ENCODE assay signal across 13 cellular contexts in the genomic region with DNA sequence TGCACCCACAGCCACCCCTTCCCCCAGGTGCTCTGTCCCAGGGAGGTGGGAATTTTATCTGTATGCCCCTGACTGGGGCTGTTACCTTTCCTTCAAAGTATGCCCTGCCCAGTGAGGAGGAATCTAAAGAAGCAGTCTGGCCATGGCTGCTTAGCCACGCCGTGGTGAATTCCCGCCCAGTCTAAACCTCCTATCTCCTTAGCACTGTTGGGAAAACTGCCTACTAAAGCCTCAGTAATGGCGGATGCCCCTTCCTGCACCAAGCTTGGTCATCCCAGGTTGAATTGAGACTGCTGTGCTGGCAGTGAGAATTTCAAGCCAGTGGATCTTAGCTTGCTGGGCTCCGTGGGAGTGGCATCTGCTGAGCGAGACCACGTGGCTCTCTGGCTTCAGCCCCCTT.
"Had no signal": no experiment of that assay in that cellular context is flagged by ENCODE, and none has a peak within 500 bp of the region (broad histone marks: within the 10 kb centered on the region; RNA-seq: fewer than 3 reads in every experiment).

No MANE protein-coding gene starts in this region.

- H3K4me3 ChIP-seq: ascending aorta, gastroesophageal sphincter, heart left ventricle, left lung, suprapubic skin, transverse colon, vagina had no signal

- H3K4me1 ChIP-seq: ascending aorta, gastroesophageal sphincter, left lung, suprapubic skin, transverse colon, vagina had no signal

- H3K27ac ChIP-seq: ascending aorta, gastroesophageal sphincter, heart left ventricle, left lung, suprapubic skin, transverse colon, vagina had no signal

- ATAC-seq: esophagus mucosa, gastroesophageal sphincter, heart left ventricle, left lung had no signal

- H3K27ac Mint-ChIP-seq: activated naive CD4-positive, alpha-beta T cell treated with anti-CD3 and anti-CD28 coated beads, Interleukin-2, amount 10 ng/mL, durations not matched to agents 7 days and 5 days; progenitor cell of endocrine pancreas had no signal

- H3K4me3 Mint-ChIP-seq: activated naive CD4-positive, alpha-beta T cell treated with anti-CD3 and anti-CD28 coated beads, Interleukin-2, amount 10 ng/mL, durations not matched to agents 7 days and 5 days had no signal

- H3K9me3 ChIP-seq: left lung, suprapubic skin, transverse colon, vagina had no signal

- H3K27me3 ChIP-seq: ascending aorta, suprapubic skin, transverse colon, vagina had no signal

- H3K36me3 ChIP-seq: ascending aorta, left lung, suprapubic skin, transverse colon, vagina had no signal

- H3K27me3 Mint-ChIP-seq: progenitor cell of endocrine pancreas had no signal

- DNase-seq: cortex of kidney, heart left ventricle, left lung, midbrain, transverse colon had no signal

- FAIRE-seq: TTC549 had no signal
